Comparison of ENCODE assay signal across 8 cellular contexts in the genomic region with DNA sequence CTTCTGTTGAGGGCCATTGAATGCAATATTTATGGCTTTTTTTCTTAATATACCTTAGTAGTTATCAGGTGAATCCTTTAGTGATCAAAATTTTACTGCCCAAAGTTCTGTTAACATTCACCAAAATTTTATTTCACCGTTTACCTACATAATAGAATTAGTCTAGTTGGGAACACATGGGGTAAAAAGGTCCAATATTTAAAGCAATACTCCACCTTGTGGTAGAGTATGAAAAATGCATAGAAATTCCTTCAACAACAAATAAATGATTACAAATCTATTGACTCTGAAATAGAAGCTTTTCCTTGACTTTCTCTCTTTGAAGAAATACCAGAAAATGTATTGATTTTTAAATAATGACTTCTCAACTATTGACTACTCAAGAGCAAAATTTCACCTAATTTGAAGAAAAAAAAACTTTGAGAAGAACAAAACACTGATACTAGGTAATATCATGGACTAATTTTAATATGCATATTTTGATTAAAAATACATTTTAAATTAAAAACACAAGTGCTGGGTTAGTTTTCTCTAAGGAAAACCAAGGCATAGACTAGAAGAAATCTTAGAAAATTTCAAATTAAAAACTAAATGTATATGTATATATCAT. TPM values are rescaled to one million over a fixed set of nuclear protein-coding genes. Genes with fewer than 3 reads are reported as not detected.
DNase-seq lines count a peak whose midpoint lies in the region; ATAC-seq and TF ChIP-seq lines count a peak whose summit lies in the region.

No MANE protein-coding gene starts in this region.

- H3K4me1 ChIP-seq in KMS-11 (ENCODE audit: low read depth, poor library complexity, severe bottlenecking) (peaks cover 7% of the 10 kb centered on the region), testis (no peaks in the 10 kb centered on the region), thyroid gland (no peaks in the 10 kb centered on the region)

- H3K27me3 ChIP-seq in KMS-11 (ENCODE audit: insufficient read depth, low read depth) (no peaks in the 10 kb centered on the region), testis (no peaks in the 10 kb centered on the region), thyroid gland (no peaks in the 10 kb centered on the region)

- H3K4me3 ChIP-seq in KMS-11 (IDR thresholded peaks at IDR 0.05; ENCODE audit: insufficient read depth, low read depth, low read length) (no peak overlapping the region), SK-N-MC (peak overlapping the region; percentile 64), fibroblast of the aortic adventitia (ENCODE audit: low read depth, low read length) (no peak overlapping the region), testis (no peak overlapping the region), thyroid gland (replicated peaks in 1 of 3) (no peak overlapping the region)

- no peak overlapping the region for H3K9ac ChIP-seq in KMS-11
- peak overlapping the region; percentile 56 for H3K9ac ChIP-seq in SK-N-MC (ENCODE audit: insufficient read length)

- DNase-seq in DMS114 treated with DMSO at 0.1 percent for 48 hours (lab: John Stamatoyannopoulos, UW; ENCODE audit: unreplicated experiment): peak; percentile 51
- no peak for DNase-seq in SK-N-MC (ENCODE audit: low read depth, low spot score)
- DNase-seq in fibroblast of the aortic adventitia (ENCODE audit: low read depth): peak; percentile 57
- no peak for DNase-seq in testis
- no peak for DNase-seq in thyroid gland
- no peak for DNase-seq in mucosa of gallbladder (ENCODE audit: low spot score)

- WGBS in testis, 2 donors: 14 to 16% methylated on average over 1 of the region's 1 CpG
- WGBS in thyroid gland, 2 donors: 11 to 13% methylated on average over 1 of the region's 1 CpG

- no peaks in the 10 kb centered on the region for H4K20me1 ChIP-seq in KMS-11 (ENCODE audit: insufficient read depth)

- H3K79me2 ChIP-seq in KMS-11 (ENCODE audit: insufficient read depth, low read depth): no peaks in the 10 kb centered on the region

- TF ChIP-seq CTCF in KMS-11 (conservative IDR thresholded peaks at IDR 0.05; ENCODE audit: low read depth, low read length) (peak; percentile 89), fibroblast of the aortic adventitia (IDR thresholded peaks at IDR 0.05; ENCODE audit: insufficient read depth, low read length) (peak; percentile 57), testis (IDR thresholded peaks at IDR 0.05) (peak; percentile 23 to 65 (median 25)), thyroid gland (IDR thresholded peaks at IDR 0.05) (peak in 3 of 6 experiments; percentile 42 to 52 (median 45))

- H3K9me3 ChIP-seq in SK-N-MC (ENCODE audit: low read depth, low read length): peaks cover 3% of the 10 kb centered on the region; the same call in 1 of the 2 replicates
- no peaks in the 10 kb centered on the region for H3K9me3 ChIP-seq in testis
- no peaks in the 10 kb centered on the region for H3K9me3 ChIP-seq in thyroid gland

- H3K27ac ChIP-seq in KMS-11: no peak overlapping the region
- peak overlapping the region; percentile 84 for H3K27ac ChIP-seq in SK-N-MC
- no peak overlapping the region for H3K27ac ChIP-seq in testis
- H3K27ac ChIP-seq in thyroid gland: no peak overlapping the region

- H3K36me3 ChIP-seq in KMS-11 (ENCODE audit: insufficient read depth) (no peaks in the 10 kb centered on the region), SK-N-MC (ENCODE audit: insufficient read depth, low read length) (peaks cover 5% of the 10 kb centered on the region; the same call in 1 of the 2 replicates), testis (ENCODE audit: low read depth, missing control alignments) (no peaks in the 10 kb centered on the region), thyroid gland (no peaks in the 10 kb centered on the region)

- intact Hi-C loops in testis (cut with DNase I; ENCODE audit: low total_unique reads): no loop called here
- intact Hi-C loops in thyroid gland (cut with DNase I): no loop called here

- H3K4me2 ChIP-seq in KMS-11: no peak overlapping the region

- H2AFZ ChIP-seq in KMS-11 (ENCODE audit: low read depth): no peak overlapping the region

- TF ChIP-seq POLR2A in testis (IDR thresholded peaks at IDR 0.05) (no peak), thyroid gland (IDR thresholded peaks at IDR 0.05) (no peak)

- ATAC-seq in GM21423 (IDR thresholded peaks at IDR 0.05; ENCODE audit: unreplicated experiment): peak; percentile 60

RNA-seq across cellular contexts. Expression of a gene that starts 43.3 kb away (rescaled TPM):
- total RNA-seq in fibroblast of the aortic adventitia (ENCODE audit: low replicate concordance) (21.9 and 225 TPM in 2 replicates), testis (10 to 100 TPM; 15.6 to 17.6 TPM), thyroid gland (10 to 100 TPM; 12.7 to 17.2 (median 15.4) TPM), mucosa of gallbladder (7.3 TPM)
- 8.1 TPM for polyA plus RNA-seq in testis (ENCODE audit: insufficient read depth, low read depth, low replicate concordance)

Comparison
In these comparisons a context has a peak if more than half of its experiments do, and no peak if none do; other contexts are left out.
1. DNase-seq: peak in DMS114 treated with DMSO at 0.1 percent for 48 hours (single experiment) and fibroblast of the aortic adventitia (single experiment); none in SK-N-MC (single experiment), testis (single experiment), thyroid gland (0 of 2) and mucosa of gallbladder (single experiment).